Comparison of ENCODE assay signal across 23 cellular contexts in genomic region chr7:98659746-98660145, GRCh38. TPM values are rescaled to one million over a fixed set of nuclear protein-coding genes. Genes with fewer than 3 reads are reported as not detected.
"Had no signal": no experiment of that assay in that cellular context is flagged by ENCODE, and none has a peak within 500 bp of the region (broad histone marks: within the 10 kb centered on the region; RNA-seq: fewer than 3 reads in every experiment).

No MANE protein-coding gene starts in this region.

- H3K4me1 ChIP-seq: esophagus muscularis mucosa, foreskin keratinocyte, gastroesophageal sphincter, heart left ventricle, left lung, lower lobe of right lung had no signal

- H3K27me3 ChIP-seq: foreskin keratinocyte, hepatocyte, left lung had no signal

- H3K27ac ChIP-seq: coronary artery, dorsolateral prefrontal cortex, esophagus muscularis mucosa, foreskin keratinocyte, gastroesophageal sphincter, heart left ventricle, hepatocyte, left lung, lower lobe of right lung had no signal

- DNase-seq: dermis blood vessel endothelial cell; dorsolateral prefrontal cortex; effector CD4-positive, alpha-beta T cell; effector memory CD4-positive, alpha-beta T cell; foreskin keratinocyte; heart left ventricle; hypothalamus; immature natural killer cell; islet precursor cell; kidney; kidney glomerular epithelial cell; left colon; left lung; left ventricle myocardium superior; lower lobe of right lung; mesendoderm; midbrain; naive thymus-derived CD4-positive, alpha-beta T cell had no signal

- H3K4me3 ChIP-seq: coronary artery, dorsolateral prefrontal cortex, esophagus muscularis mucosa, gastroesophageal sphincter, heart left ventricle, hepatocyte, left lung, lower lobe of right lung had no signal

- H3K9me3 ChIP-seq: lower lobe of right lung had no signal

- H3K36me3 Mint-ChIP-seq: immature natural killer cell; memory B cell; naive thymus-derived CD4-positive, alpha-beta T cell had no signal

- H3K36me3 ChIP-seq: esophagus muscularis mucosa, gastroesophageal sphincter, heart left ventricle, left lung, lower lobe of right lung had no signal

- H3K27me3 Mint-ChIP-seq: memory B cell had no signal

- H3K4me1 Mint-ChIP-seq: immature natural killer cell; memory B cell; naive thymus-derived CD4-positive, alpha-beta T cell had no signal

- H3K27ac Mint-ChIP-seq: immature natural killer cell; memory B cell; naive thymus-derived CD4-positive, alpha-beta T cell had no signal

- ATAC-seq: foreskin keratinocyte; gastroesophageal sphincter; heart left ventricle; left colon; left lung; left ventricle myocardium superior; lower lobe of right lung; naive thymus-derived CD4-positive, alpha-beta T cell had no signal

- H3K4me3 Mint-ChIP-seq: immature natural killer cell; memory B cell; naive thymus-derived CD4-positive, alpha-beta T cell had no signal

RNA-seq across cellular contexts. Expression of gene NPTX2, which starts 42.7 kb away (rescaled TPM):
- total RNA-seq: foreskin keratinocyte had no signal
- polyA plus RNA-seq: foreskin keratinocyte; immature natural killer cell; naive thymus-derived CD4-positive, alpha-beta T cell had no signal
